In genomic region chr16:69107311-69107962, GRCh38 we compare ENCODE assay signal across 8 cellular contexts. TPM values are rescaled to one million over a fixed set of nuclear protein-coding genes. Genes with fewer than 3 reads are reported as not detected.
DNase-seq lines count a peak whose midpoint lies in the region; ATAC-seq and TF ChIP-seq lines count a peak whose summit lies in the region.

No MANE protein-coding gene starts in this region.

- peak overlapping the region; percentile 66 for H3K4me3 ChIP-seq in fibroblast of the aortic adventitia (ENCODE audit: low read depth, low read length)

- H3K4me3 Mint-ChIP-seq in Calu3 (ENCODE audit: low read depth, unreplicated experiment) (peak overlapping the region; percentile 85), osteocyte (ENCODE audit: unreplicated experiment) (peak overlapping the region; percentile 63)

- no peaks in the 10 kb centered on the region for H3K9me3 Mint-ChIP-seq in Calu3 (ENCODE audit: low read depth, unreplicated experiment)
- no peaks in the 10 kb centered on the region for H3K9me3 Mint-ChIP-seq in osteocyte (ENCODE audit: unreplicated experiment)

- TF ChIP-seq CTCF in Calu3 (IDR thresholded peaks at IDR 0.05; ENCODE audit: unreplicated experiment): no peak
- TF ChIP-seq CTCF in RWPE1 (conservative IDR thresholded peaks at IDR 0.05; ENCODE audit: low read depth): no peak
- TF ChIP-seq CTCF in fibroblast of the aortic adventitia (IDR thresholded peaks at IDR 0.05; ENCODE audit: insufficient read depth, low read length): no peak
- no peak for TF ChIP-seq CTCF in osteocyte (IDR thresholded peaks at IDR 0.05)

- ATAC-seq in GM21737 (IDR thresholded peaks at IDR 0.05; ENCODE audit: unreplicated experiment) (no peak), GM21717 (IDR thresholded peaks at IDR 0.05; ENCODE audit: unreplicated experiment) (no peak)

- no TSS peak for BruUV-seq in Calu3 (replicated peaks; lab: Mats Ljungman, UMichigan)

- H3K27me3 Mint-ChIP-seq in Calu3 (ENCODE audit: unreplicated experiment) (no peaks in the 10 kb centered on the region), osteocyte (ENCODE audit: unreplicated experiment) (no peaks in the 10 kb centered on the region)

- peaks cover 43% of the 10 kb centered on the region for H3K4me1 Mint-ChIP-seq in Calu3 (ENCODE audit: low read depth, unreplicated experiment)
- peaks cover 23% of the 10 kb centered on the region for H3K4me1 Mint-ChIP-seq in osteocyte (ENCODE audit: unreplicated experiment)

- intact Hi-C loops in Calu3 (cut with micrococcal nuclease; ENCODE audit: unreplicated experiment): no loop called here

- peak overlapping the region; percentile 37; the same call in 1 of the 2 replicates for H3K27ac ChIP-seq in RWPE1

- H3K27ac Mint-ChIP-seq in Calu3 (ENCODE audit: unreplicated experiment) (peak overlapping the region; percentile 69), osteocyte (ENCODE audit: unreplicated experiment) (no peak overlapping the region)

- CTCF ChIA-PET in Calu3 (lab: Charles Lee): interaction anchor here (0.6 to 1.3 kb wide), 2 partner anchors 24 to 92 kb away, joined by 3 to 7 read pairs; no protein-coding TSS in a partner anchor
- CTCF ChIA-PET in RWPE1 (lab: Yijun Ruan, JAX): interaction anchor here (0.5 to 1.4 kb wide), 6 partner anchors 10 to 205 kb away, joined by 3 to 7 read pairs (median 4); no protein-coding TSS in a partner anchor

- peaks cover 59% of the 10 kb centered on the region for H3K36me3 Mint-ChIP-seq in Calu3 (ENCODE audit: insufficient read depth, unreplicated experiment)
- peaks cover 6% of the 10 kb centered on the region for H3K36me3 Mint-ChIP-seq in osteocyte (ENCODE audit: unreplicated experiment)

- peak; percentile 50 for DNase-seq in Calu3
- DNase-seq in RWPE1 (ENCODE audit: low spot score): peak; percentile 56
- DNase-seq in fibroblast of the aortic adventitia (ENCODE audit: low read depth): peak; percentile 19
- DNase-seq in osteocyte (ENCODE audit: extremely low spot score, unreplicated experiment): no peak
- DNase-seq in superior temporal gyrus (ENCODE audit: extremely low spot score): no peak
- DNase-seq in NCI-H2029 treated with DMSO at 0.1 percent for 48 hours (lab: John Stamatoyannopoulos, UW): no peak

- POLR2A ChIA-PET in RWPE1 (lab: Yijun Ruan, JAX; ENCODE audit: low non-redundant PET): no interaction called here

RNA-seq across cellular contexts. Expression of gene HAS3, which starts 2.0 kb away (rescaled TPM):
- total RNA-seq in Calu3 (2022): 29.8 and 33.2 TPM in 2 replicates
- total RNA-seq in fibroblast of the aortic adventitia (ENCODE audit: low replicate concordance): 0.81 TPM in 1 of 2 replicates, not detected in the other
- 0.89 and 1.6 TPM in 2 replicates for total RNA-seq in osteocyte

RNA-seq across cellular contexts. Expression of gene CHTF8, which starts 25.0 kb away (rescaled TPM):
- total RNA-seq in Calu3 (2022) (131 and 146 TPM in 2 replicates), fibroblast of the aortic adventitia (ENCODE audit: low replicate concordance) (20.0 and 90.6 TPM in 2 replicates), osteocyte (88.0 and 91.7 TPM in 2 replicates)

RNA-seq across cellular contexts. Expression of gene UTP4, which starts 25.0 kb away (rescaled TPM):
- total RNA-seq in Calu3 (2022): 113 and 116 TPM in 2 replicates
- 19.5 and 29.3 TPM in 2 replicates for total RNA-seq in fibroblast of the aortic adventitia (ENCODE audit: low replicate concordance)
- total RNA-seq in osteocyte: 41.6 and 41.8 TPM in 2 replicates

Comparison
In these comparisons a context has a peak if more than half of its experiments do, and no peak if none do; other contexts are left out.
1. DNase-seq: peak in Calu3 (single experiment), RWPE1 (single experiment) and fibroblast of the aortic adventitia (single experiment); none in osteocyte (single experiment), superior temporal gyrus (single experiment) and NCI-H2029 treated with DMSO at 0.1 percent for 48 hours (single experiment).
2. RNA of gene HAS3, which starts 2.0 kb away (total RNA-seq): 29.8 to 33.2 TPM in Calu3; 0.89 to 1.6 TPM in osteocyte and 0.81 TPM in fibroblast of the aortic adventitia; every median in the first group is over 10 times any median in the second.